25 cellular contexts compared by ENCODE assay signal in genomic region chr3:10378246-10378645, GRCh38. TPM values are rescaled to one million over a fixed set of nuclear protein-coding genes. Genes with fewer than 3 reads are reported as not detected.
DNase-seq lines count a peak whose midpoint lies in the region; ATAC-seq and TF ChIP-seq lines count a peak whose summit lies in the region.
"Had no signal": no experiment of that assay in that cellular context is flagged by ENCODE, and none has a peak within 500 bp of the region (broad histone marks: within the 10 kb centered on the region; RNA-seq: fewer than 3 reads in every experiment).

No MANE protein-coding gene starts in this region.

- H2BK120ac ChIP-seq in H9 (ENCODE audit: low read depth, low read length, poor library complexity, severe bottlenecking), result no peak overlapping the region

- no peak overlapping the region for H3K4me3 Mint-ChIP-seq in H9
- H3K4me3 Mint-ChIP-seq: CD8-positive, alpha-beta T cell had no signal

- H3K18ac ChIP-seq in H9 (ENCODE audit: insufficient read length, low read depth, low read length), result no peak overlapping the region

- H3K4ac ChIP-seq in H9 (ENCODE audit: low read depth, low read length), result no peak overlapping the region

- no peak for TF ChIP-seq CTCF in H9 (conservative IDR thresholded peaks at IDR 0.05)
- TF ChIP-seq CTCF in gastrocnemius medialis (IDR thresholded peaks at IDR 0.05 in 4 of 5, conservative IDR thresholded peaks at IDR 0.05 in 1 of 5), result no peak
- TF ChIP-seq CTCF in testis (IDR thresholded peaks at IDR 0.05), result no peak

- H3K56ac ChIP-seq in H9 (ENCODE audit: insufficient read length, low read depth, low read length), result no peak overlapping the region

- no peak overlapping the region for H4K91ac ChIP-seq in H9 (ENCODE audit: insufficient read length, low read depth, low read length)

- peaks cover 30 to 45% of the 10 kb centered on the region in 2 experiments for H3K4me1 Mint-ChIP-seq in H9

- in situ Hi-C loops in gastrocnemius medialis (cut with MboI; ENCODE audit: low sequenced_read_pairs in 4 of 4), result no loop called here

- H2BK5ac ChIP-seq in H9 (ENCODE audit: insufficient read length, low read length), result no peak overlapping the region

- no peaks in the 10 kb centered on the region for H3K9me3 Mint-ChIP-seq in H9
- H3K9me3 Mint-ChIP-seq: CD8-positive, alpha-beta T cell had no signal

- no peak overlapping the region for H3K4me2 ChIP-seq in H9 (ENCODE audit: insufficient read depth, insufficient read length, low read length)
- H3K4me2 ChIP-seq: A549 had no signal

- H3K27me3 ChIP-seq in H9 (ENCODE audit: insufficient read depth, low read length) (no peaks in the 10 kb centered on the region), gastrocnemius medialis (no peaks in the 10 kb centered on the region), aorta (ENCODE audit: control insufficient read depth in 1 of 2, insufficient read depth in 2 of 2, low read length in 1 of 2) (no peaks in the 10 kb centered on the region), testis (no peaks in the 10 kb centered on the region)

- 0 out of 7 replicates have a peak overlapping the region, but pooled peaks of 1 of the 3 experiments have one; percentile 18 for H3K27ac Mint-ChIP-seq in H9
- H3K27ac Mint-ChIP-seq: CD8-positive, alpha-beta T cell had no signal

- H3K4me3 ChIP-seq in gastrocnemius medialis (no peak overlapping the region), aorta (ENCODE audit: low read length in 2 of 2) (no peak overlapping the region), testis (no peak overlapping the region)
- H3K4me3 ChIP-seq: A549, GM12878 had no signal

- H3K36me3 ChIP-seq in gastrocnemius medialis (no peaks in the 10 kb centered on the region), aorta (ENCODE audit: control insufficient read depth in 1 of 2, insufficient read depth in 2 of 2, low read length in 1 of 2) (no peaks in the 10 kb centered on the region), testis (ENCODE audit: low read depth, missing control alignments) (no peaks in the 10 kb centered on the region)

- H2AK5ac ChIP-seq in H9 (ENCODE audit: insufficient read length, low read length), result no peak overlapping the region

- no peaks in the 10 kb centered on the region for H3K79me2 ChIP-seq in H9 (ENCODE audit: insufficient read depth, low read length)

- H3K14ac ChIP-seq in H9 (ENCODE audit: insufficient read depth, low read length), result peak overlapping the region; percentile 4; the same call in 1 of the 2 replicates

- H3K27ac ChIP-seq in H9 (ENCODE audit: insufficient read length, low read depth, low read length), result no peak overlapping the region
- peak overlapping the region in 3 of 4 donors; percentile 77 to 80 (median 78) for H3K27ac ChIP-seq in gastrocnemius medialis
- no peak overlapping the region for H3K27ac ChIP-seq in aorta (ENCODE audit: low read depth in 1 of 2, low read length in 2 of 2)
- no peak overlapping the region for H3K27ac ChIP-seq in testis
- H3K27ac ChIP-seq: A549, C4-2B, HL-60, RWPE1 had no signal

- no CpG with 5 or more reads among the region's 16 CpGs for WGBS in H9 (ENCODE audit: extremely low coverage, insufficient read length, low lambda C conversion rate)
- 82 to 87% methylated on average over 16 of the region's 16 CpGs for WGBS in aorta, 2 donors
- 80 to 100% methylated on average over 2 to 16 of the region's 16 CpGs for WGBS in testis, 2 donors

- no peaks in the 10 kb centered on the region for H3K79me1 ChIP-seq in H9 (ENCODE audit: insufficient read depth, low read depth, low read length, poor library complexity, severe bottlenecking)

- TF ChIP-seq POLR2A in gastrocnemius medialis (IDR thresholded peaks at IDR 0.05) (no peak), testis (IDR thresholded peaks at IDR 0.05) (no peak)

- H3K23me2 ChIP-seq in H9 (ENCODE audit: insufficient read length, low read depth, low read length, poor library complexity, severe bottlenecking), result no peaks in the 10 kb centered on the region

- no peak overlapping the region for H3T11ph ChIP-seq in H9 (ENCODE audit: low read length)

- H2AFZ ChIP-seq in H9 (ENCODE audit: low read length), result no peak overlapping the region

- no peak overlapping the region for H2BK12ac ChIP-seq in H9 (ENCODE audit: insufficient read length, low read depth, low read length)

- no peak overlapping the region for H2BK15ac ChIP-seq in H9 (ENCODE audit: low read depth, low read length)

- DNase-seq in H9 (no peak), gastrocnemius medialis (no peak), aorta (no peak), NCI-H2081 treated with DMSO at 0.1 percent for 48 hours (lab: John Stamatoyannopoulos, UW) (no peak), testis (no peak), NCI-H146 (lab: John Stamatoyannopoulos, UW) (no peak)
- DNase-seq: AML-193; Caco-2; CD8-positive, alpha-beta T cell; DMS79; EL; GDM1; Karpas-422; NCI-H1105 treated with DMSO at 0.1 percent for 48 hours; NCI-H2029; NCI-H446 treated with DMSO at 0.1 percent for 48 hours; NCI-H526 treated with DMSO at 0.1 percent for 48 hours; SHP77 had no signal

- H3K4me1 ChIP-seq in H9 (ENCODE audit: insufficient read depth, low read length) (peaks cover 4% of the 10 kb centered on the region; the same call in 1 of the 2 replicates), gastrocnemius medialis (peaks cover 36 to 48% of the 10 kb centered on the region in 2 donors), aorta (ENCODE audit: control insufficient read depth in 1 of 2, insufficient read depth in 2 of 2, low read length in 2 of 2) (no peaks in the 10 kb centered on the region), testis (no peaks in the 10 kb centered on the region)
- H3K4me1 ChIP-seq: Caco-2 had no signal

- H4K5ac ChIP-seq in H9 (ENCODE audit: insufficient read length, low read depth, low read length), result no peak overlapping the region

- no peak overlapping the region for H3K23ac ChIP-seq in H9 (ENCODE audit: insufficient read length, low read depth, low read length)

- H4K8ac ChIP-seq in H9 (replicated peaks; ENCODE audit: insufficient read length, low read depth, low read length), result no peak overlapping the region

- no peak overlapping the region for H2BK20ac ChIP-seq in H9 (ENCODE audit: low read depth, low read length, poor library complexity, severe bottlenecking)

- H3K9me3 ChIP-seq in H9 (ENCODE audit: control insufficient read depth, low read depth, low read length) (no peaks in the 10 kb centered on the region), gastrocnemius medialis (no peaks in the 10 kb centered on the region), aorta (ENCODE audit: control insufficient read depth, low read length) (no peaks in the 10 kb centered on the region), testis (no peaks in the 10 kb centered on the region)
- H3K9me3 ChIP-seq: A549, Caco-2 had no signal

- H3K27me3 Mint-ChIP-seq in H9 (ENCODE audit: low read depth), result no peaks in the 10 kb centered on the region

- H3K36me3 Mint-ChIP-seq in H9 (ENCODE audit: insufficient read depth in 1 of 3, low read depth in 3 of 3), result no peaks in the 10 kb centered on the region
- H3K36me3 Mint-ChIP-seq: CD8-positive, alpha-beta T cell had no signal

- ATAC-seq in esophagus mucosa, result peak; percentile 13
- no peak for ATAC-seq in gastrocnemius medialis
- ATAC-seq in aorta (ENCODE audit: low FRiP score), result peak; percentile 30
- ATAC-seq: CD8-positive, alpha-beta T cell; GM12878; Panc1 had no signal

- no peaks in the 10 kb centered on the region for H4K20me1 ChIP-seq in H9 (ENCODE audit: control insufficient read depth, insufficient read depth, insufficient read length)

- no peak overlapping the region for H3K9ac ChIP-seq in H9 (ENCODE audit: extremely low read depth, insufficient read length, low read length)

- intact Hi-C loops in gastrocnemius medialis (cut with DNase I; ENCODE audit: low total_unique reads) (loop anchor here (5.0 kb wide), 1 partner anchor 59 kb away; no protein-coding TSS in a partner anchor), aorta (cut with DNase I) (no loop called here), testis (cut with DNase I; ENCODE audit: low total_unique reads) (no loop called here)

RNA-seq across cellular contexts. Expression of gene SEC13, which starts 57.3 kb away (rescaled TPM):
- total RNA-seq in H9 (2021), result 131 TPM in 2 replicates
- total RNA-seq in esophagus mucosa, result 77.4 TPM
- total RNA-seq in gastrocnemius medialis, result 100 to 1,000 TPM in 3 of 4 donors, 10 to 100 TPM in 1; 96.1 to 119 (median 111) TPM
- 10 to 100 TPM; 88.8 to 95.6 TPM for total RNA-seq in aorta
- 100 to 1,000 TPM; 114 to 121 TPM for polyA plus RNA-seq in aorta
- 100 to 1,000 TPM; 112 to 122 TPM for total RNA-seq in testis
- 125 TPM for polyA plus RNA-seq in testis (ENCODE audit: insufficient read depth, low read depth, low replicate concordance)

Comparison
In these comparisons a context has a peak if more than half of its experiments do, and no peak if none do; other contexts are left out.
1. H3K27ac ChIP-seq: peak in gastrocnemius medialis (3 of 4); none in H9 (single experiment), aorta (0 of 2) and testis (0 of 2).
2. ATAC-seq: peak in esophagus mucosa (single experiment) and aorta (single experiment); none in gastrocnemius medialis (0 of 2).